ENCODE assay signal across 11 cellular contexts in genomic region chr2:150732064-150732463, GRCh38.
A peak's percentile ranks its signal among the peaks of the same experiment; 100 is the strongest.
DNase-seq lines count a peak whose midpoint lies in the region; ATAC-seq, FAIRE-seq and TF ChIP-seq lines count a peak whose summit lies in the region.
"Had no signal": no experiment of that assay in that cellular context is flagged by ENCODE, and none has a peak within 500 bp of the region (broad histone marks: within the 10 kb centered on the region; RNA-seq: fewer than 3 reads in every experiment).

No MANE protein-coding gene starts in this region.

- no peaks in the 10 kb centered on the region for H3K4me1 ChIP-seq in GM12878 (ENCODE audit: control insufficient read depth, insufficient read depth, low read length)

- H3K36me3 ChIP-seq in GM12878 (ENCODE audit: control insufficient read depth in 2 of 2, insufficient read depth in 2 of 2, low read length in 1 of 2) = no peaks in the 10 kb centered on the region
- no peaks in the 10 kb centered on the region for H3K36me3 ChIP-seq in neural cell (ENCODE audit: insufficient read depth, low read length)

- no peak overlapping the region for H3K4me3 ChIP-seq in GM12878
- no peak overlapping the region for H3K4me3 ChIP-seq in neural cell (ENCODE audit: low read length)

- RAD21 ChIA-PET in GM12878 (lab: Charles Lee; ENCODE audit: unreplicated experiment) = interaction anchor here (0.6 kb wide), 1 partner anchor 9 kb away, joined by 3 read pairs; no protein-coding TSS in a partner anchor

- no peak overlapping the region for H3K27ac ChIP-seq in GM12878 (ENCODE audit: control insufficient read depth, insufficient read depth)
- peak overlapping the region; percentile 64 for H3K27ac ChIP-seq in neural cell (ENCODE audit: low read length)

- no peak for DNase-seq in GM12878 (ENCODE audit: low read depth, low spot score)
- DNase-seq in activated T-cell treated with anti-CD3 and anti-CD28 coated beads, Interleukin-2, amount 50 U/mL, for 1 hour = no peak
- DNase-seq in SIG-M5 (lab: John Stamatoyannopoulos, UW) = no peak
- DNase-seq in urothelium cell line (ENCODE audit: low spot score) = no peak
- no peak for DNase-seq in DMS114 treated with DMSO at 0.1 percent for 48 hours (lab: John Stamatoyannopoulos, UW; ENCODE audit: unreplicated experiment)
- DNase-seq: activated T-cell treated with anti-CD3 and anti-CD28 coated beads, Interleukin-2, amount 50 U/mL, for 48 hours; DMS79 treated with DMSO at 0.1 percent for 48 hours; stimulated activated naive CD4-positive, alpha-beta T cell had no signal

- FAIRE-seq in GM12878 (lab: Jason Lieb, UNC) = no peak
- FAIRE-seq in urothelium cell line (lab: Jason Lieb, UNC) = no peak

- POLR2A ChIA-PET in GM12878 (lab: Charles Lee) = no interaction called here

- BruUV-seq in GM12878 (replicated peaks; lab: Mats Ljungman, UMichigan) = no TSS peak

- in situ Hi-C loops in GM12878 (cut with MboI) = no loop called here

- CTCF ChIA-PET in GM12878 (lab: Yijun Ruan, JAX) = no interaction called here

- peak; percentile 51 for ATAC-seq in GM18502 (IDR thresholded peaks at IDR 0.05; ENCODE audit: poor library complexity, unreplicated experiment)
- peak; percentile 42 for ATAC-seq in HG03378 (IDR thresholded peaks at IDR 0.05; ENCODE audit: unreplicated experiment)
- peak; percentile 73 for ATAC-seq in GM12878

- H3K27me3 ChIP-seq in GM12878 (replicated peaks in 1 of 2; ENCODE audit: control insufficient read depth in 2 of 2, insufficient read depth in 2 of 2, low read length in 1 of 2) (no peaks in the 10 kb centered on the region), neural cell (ENCODE audit: insufficient read depth, low read depth, low read length) (no peaks in the 10 kb centered on the region)

- no peak overlapping the region for H3K4me2 ChIP-seq in GM12878 (ENCODE audit: control insufficient read depth, insufficient read depth)
- peak overlapping the region; percentile 3 for H3K4me2 ChIP-seq in neural cell (ENCODE audit: low read length)

- H3K9me3 ChIP-seq in GM12878 (replicated peaks; ENCODE audit: control insufficient read depth, insufficient read depth, low read length) = no peaks in the 10 kb centered on the region; the same call in 2 of the 3 replicates
- H3K9me3 ChIP-seq in neural cell (ENCODE audit: low read length) = no peaks in the 10 kb centered on the region

- TF ChIP-seq RAD21 in GM12878 (IDR thresholded peaks at IDR 0.05; ENCODE audit: insufficient read depth, low read depth, low read length) = no peak
- peak; percentile 40 for TF ChIP-seq RAD21 in neural cell (conservative IDR thresholded peaks at IDR 0.05)

- no peaks in the 10 kb centered on the region for H3F3A ChIP-seq in neural cell (ENCODE audit: insufficient read depth, low read length, poor library complexity, severe bottlenecking)

- TF ChIP-seq CTCF in GM12878 (IDR thresholded peaks at IDR 0.05 in 2 of 3, conservative IDR thresholded peaks at IDR 0.05 in 1 of 3; ENCODE audit: control insufficient read depth in 2 of 3, extremely low read depth in 1 of 3, insufficient read depth in 1 of 3, low read depth in 3 of 3, low read length in 3 of 3) (no peak), neural cell (IDR thresholded peaks at IDR 0.05; ENCODE audit: poor library complexity, severe bottlenecking) (peak; percentile 25)

- H2AFZ ChIP-seq in GM12878 (ENCODE audit: control insufficient read depth, low read depth, low read length) (no peak overlapping the region), neural cell (ENCODE audit: low read depth, low read length) (no peak overlapping the region)

- no peaks in the 10 kb centered on the region for H3K9me2 ChIP-seq in neural cell (ENCODE audit: insufficient read depth, low read length)

- no peak for TF ChIP-seq POLR2A in GM12878 (IDR thresholded peaks at IDR 0.05; ENCODE audit: low read depth, low read length)

- intact Hi-C loops in GM12878 (cut with micrococcal nuclease; ENCODE audit: unreplicated experiment) = no loop called here

- no peak overlapping the region for H3K9ac ChIP-seq in GM12878 (ENCODE audit: control insufficient read depth, insufficient read depth, low read length)
- peak overlapping the region; percentile 7 for H3K9ac ChIP-seq in neural cell (ENCODE audit: low read length)

- H3K79me2 ChIP-seq in GM12878 (ENCODE audit: control insufficient read depth, insufficient read depth, low read length) (no peaks in the 10 kb centered on the region), neural cell (replicated peaks; ENCODE audit: insufficient read depth, low read length) (no peaks in the 10 kb centered on the region)

- no peaks in the 10 kb centered on the region for H4K20me1 ChIP-seq in GM12878 (ENCODE audit: control insufficient read depth, insufficient read depth)
- no peaks in the 10 kb centered on the region for H4K20me1 ChIP-seq in neural cell (ENCODE audit: insufficient read depth)

- TF ChIP-seq EP300 in GM12878 (IDR thresholded peaks at IDR 0.05; ENCODE audit: borderline replicate concordance in 1 of 2, control insufficient read depth in 1 of 2, low read depth in 2 of 2, low read length in 2 of 2) = no peak
- peak; percentile 75 for TF ChIP-seq EP300 in neural cell (conservative IDR thresholded peaks at IDR 0.05; ENCODE audit: poor library complexity, severe bottlenecking)

- SMC1A ChIA-PET in GM12878 (lab: Charles Lee; ENCODE audit: uncharacterized antibody, unreplicated experiment) = interaction anchor here (1.5 kb wide), 1 partner anchor 131 kb away, joined by 3 read pairs; no protein-coding TSS in a partner anchor

TF ChIP-seq in GM12878, 131 proteins besides CTCF, POLR2A, EP300 and RAD21:
- TF ChIP-seq STAT3 (IDR thresholded peaks at IDR 0.05; ENCODE audit: low read depth, low read length) (no peak), SREBF1 (IDR thresholded peaks at IDR 0.05; ENCODE audit: low read length) (no peak), WRNIP1 (IDR thresholded peaks at IDR 0.05; ENCODE audit: borderline replicate concordance, low read depth, low read length) (no peak), ZSCAN29 (IDR thresholded peaks at IDR 0.05) (no peak), TCF7 (IDR thresholded peaks at IDR 0.05; ENCODE audit: borderline replicate concordance) (no peak), CHD1 (IDR thresholded peaks at IDR 0.05; ENCODE audit: low read depth, low read length) (no peak), IRF3 (IDR thresholded peaks at IDR 0.05) (no peak), RFX5 (IDR thresholded peaks at IDR 0.05; ENCODE audit: low read depth, low read length) (no peak), DPF2 (IDR thresholded peaks at IDR 0.05) (no peak), MLLT1 (IDR thresholded peaks at IDR 0.05) (no peak)

TF ChIP-seq in neural cell, 6 proteins besides CTCF, POLR2A, EP300 and RAD21:
- TF ChIP-seq MXI1 (conservative IDR thresholded peaks at IDR 0.05; ENCODE audit: poor library complexity, severe bottlenecking) (no peak), REST (IDR thresholded peaks at IDR 0.05; ENCODE audit: borderline replicate concordance) (no peak), SMC3 (conservative IDR thresholded peaks at IDR 0.05; ENCODE audit: poor library complexity) (peak; percentile 25), TAF1 (IDR thresholded peaks at IDR 0.05; ENCODE audit: low read depth) (no peak), POLR2AphosphoS5 (IDR thresholded peaks at IDR 0.05) (peak; percentile 80), EZH2 (IDR thresholded peaks at IDR 0.05; ENCODE audit: borderline replicate concordance, insufficient read depth, low read length, poor library complexity, severe bottlenecking) (no peak)
TF ChIP-seq in neural cell: peak in this region for 2.
